Comparison of ENCODE assay signal across 34 cellular contexts in genomic region chr10:126729314-126729871, GRCh38. TPM values are rescaled to one million over a fixed set of nuclear protein-coding genes. Genes with fewer than 3 reads are reported as not detected.
"Had no signal": no experiment of that assay in that cellular context is flagged by ENCODE, and none has a peak within 500 bp of the region (broad histone marks: within the 10 kb centered on the region; RNA-seq: fewer than 3 reads in every experiment).

No MANE protein-coding gene starts in this region.

- H3K79me2 ChIP-seq: hepatocyte, parathyroid adenoma had no signal

- H3K27me3 ChIP-seq: adrenal gland, ascending aorta, brain microvascular endothelial cell, gastrocnemius medialis, hepatocyte, spleen had no signal

- DNase-seq: activated CD4-positive, alpha-beta T cell treated with anti-CD3 and anti-CD28 coated beads for 4 hours; activated CD4-positive, alpha-beta T cell treated with anti-CD3 and anti-CD28 coated beads, Interleukin-2, amount 50 U/mL, for 4 hours; activated naive CD4-positive, alpha-beta T cell treated with Interleukin-2 at 50 U/mL for 16 hours; activated T-cell treated with anti-CD3 and anti-CD28 coated beads for 4 hours; activated T-cell treated with anti-CD3 and anti-CD28 coated beads, Interleukin-2, amount 50 U/mL, for 72 hours; adrenal gland; brain microvascular endothelial cell; cortex of kidney; effector memory CD8-positive, alpha-beta T cell; gastrocnemius medialis; left cardiac atrium; left ventricle myocardium superior; naive thymus-derived CD4-positive, alpha-beta T cell; nucleus accumbens; right cardiac atrium; spleen; stimulated activated CD4-positive, alpha-beta T cell treated with anti-CD3 and anti-CD28 coated beads, Interleukin-2, amount 100 ng/mL, for 48 hours; stimulated activated naive CD8-positive, alpha-beta T cell treated with anti-CD3 and anti-CD28 coated beads, Interleukin-15, Interleukin-2, amounts not matched to agents 100 U/mL and 50 U/mL, for 24 hours; trophoblast cell had no signal

- H3K4me1 Mint-ChIP-seq: mesothelial cell of epicardium had no signal

- H3K27ac Mint-ChIP-seq: activated naive CD8-positive, alpha-beta T cell; activated T-cell treated with anti-CD3 and anti-CD28 coated beads, Interleukin-2, amount 50 U/mL, for 72 hours; effector memory CD8-positive, alpha-beta T cell; mesothelial cell of epicardium; naive thymus-derived CD4-positive, alpha-beta T cell had no signal

- H3K4me2 ChIP-seq: hepatocyte had no signal

- H3K27ac ChIP-seq: adrenal gland, ascending aorta, brain microvascular endothelial cell, gastrocnemius medialis, hepatocyte, parathyroid adenoma, spleen, thoracic aorta, VCaP had no signal

- H3K36me3 Mint-ChIP-seq: activated naive CD8-positive, alpha-beta T cell; mesothelial cell of epicardium; naive thymus-derived CD4-positive, alpha-beta T cell had no signal

- H3K4me1 ChIP-seq: adrenal gland, ascending aorta, gastrocnemius medialis, parathyroid adenoma, spleen had no signal

- H3K9ac ChIP-seq: parathyroid adenoma had no signal

- H3K4me3 ChIP-seq: adrenal gland, ascending aorta, gastrocnemius medialis, hepatocyte, spleen, thoracic aorta had no signal

- H3K36me3 ChIP-seq: adrenal gland, ascending aorta, brain microvascular endothelial cell, gastrocnemius medialis, spleen, thoracic aorta had no signal

- H3K9me3 ChIP-seq: adrenal gland, ascending aorta, gastrocnemius medialis, thoracic aorta had no signal

- H3K4me3 Mint-ChIP-seq: activated naive CD8-positive, alpha-beta T cell; activated T-cell treated with anti-CD3 and anti-CD28 coated beads, Interleukin-2, amount 50 U/mL, for 72 hours; effector memory CD8-positive, alpha-beta T cell; mesothelial cell of epicardium; naive thymus-derived CD4-positive, alpha-beta T cell had no signal

- H3K27me3 Mint-ChIP-seq: activated naive CD8-positive, alpha-beta T cell; effector memory CD8-positive, alpha-beta T cell had no signal

RNA-seq across cellular contexts. Expression of gene C10orf90, which starts 58.9 kb away (rescaled TPM):
- total RNA-seq: activated T-cell treated with anti-CD3 and anti-CD28 coated beads, Interleukin-2, amount 50 U/mL, for 72 hours; ascending aorta; cardiac septum; cerebellum; endothelial cell of umbilical vein; gastrocnemius medialis; left ventricle myocardium superior; lung microvascular endothelial cell; mesothelial cell of epicardium; naive thymus-derived CD4-positive, alpha-beta T cell; pulmonary artery endothelial cell; spleen; T-helper 1 cell treated with Interleukin-12 subunit alpha and Interleukin-12 subunit beta and Interleukin-4 antibody, amounts not matched to agents 30 ng/mL and 1 ng/mL, for 36 hours; thoracic aorta had no signal
- polyA plus RNA-seq: endothelial cell of umbilical vein; hepatocyte; keratinocyte; naive thymus-derived CD4-positive, alpha-beta T cell; neural cell; right cardiac atrium had no signal
